In genomic region chr21:28516996-28517592, GRCh38 we compare ENCODE assay signal across 8 cellular contexts.
DNase-seq lines count a peak whose midpoint lies in the region; ATAC-seq and TF ChIP-seq lines count a peak whose summit lies in the region.

No MANE protein-coding gene starts in this region.

- TF ChIP-seq CTCF in Calu3 (IDR thresholded peaks at IDR 0.05; ENCODE audit: unreplicated experiment): peak; percentile 52
- peak; percentile 79 for TF ChIP-seq CTCF in OCI-LY3 (IDR thresholded peaks at IDR 0.05; ENCODE audit: low read depth, low read length)
- TF ChIP-seq CTCF in gastroesophageal sphincter (IDR thresholded peaks at IDR 0.05): peak in 3 of 4 experiments; percentile 20 to 67 (median 27)
- peak; percentile 48 for TF ChIP-seq CTCF in parathyroid adenoma (IDR thresholded peaks at IDR 0.05)

- no peaks in the 10 kb centered on the region for H3K9me3 ChIP-seq in OCI-LY3 (ENCODE audit: insufficient read depth, low read length)
- no peaks in the 10 kb centered on the region for H3K9me3 ChIP-seq in gastroesophageal sphincter
- H3K9me3 ChIP-seq in parathyroid adenoma (ENCODE audit: control insufficient read depth, low read length): no peaks in the 10 kb centered on the region

- H3K4me1 ChIP-seq in OCI-LY3 (ENCODE audit: low read length) (peaks cover 14% of the 10 kb centered on the region), gastroesophageal sphincter (peaks cover 0 to 32% (median 3%) of the 10 kb centered on the region in 3 donors), parathyroid adenoma (no peaks in the 10 kb centered on the region)

- intact Hi-C loops in Calu3 (cut with micrococcal nuclease; ENCODE audit: unreplicated experiment): loop anchor here (1.0 kb wide), 1 partner anchor 228 kb away; no protein-coding TSS in a partner anchor

- H3K36me3 ChIP-seq in OCI-LY3 (replicated peaks; ENCODE audit: low read depth, low read length) (no peaks in the 10 kb centered on the region), gastroesophageal sphincter (no peaks in the 10 kb centered on the region), parathyroid adenoma (ENCODE audit: control insufficient read depth, insufficient read depth, low read length) (no peaks in the 10 kb centered on the region)

- no peaks in the 10 kb centered on the region for H4K20me1 ChIP-seq in OCI-LY3 (ENCODE audit: insufficient read depth, low read length)

- WGBS in gastroesophageal sphincter (ENCODE audit: low coverage in 1 of 2), 2 donors: 64 to 80% methylated on average over 5 of the region's 6 CpGs

- peak overlapping the region; percentile 84; the same call in 1 of the 2 replicates for H2AFZ ChIP-seq in OCI-LY3 (ENCODE audit: low read depth, low read length)
- peak overlapping the region; percentile 68 for H2AFZ ChIP-seq in parathyroid adenoma

- no peaks in the 10 kb centered on the region for H3K27me3 ChIP-seq in OCI-LY3 (ENCODE audit: low read depth, low read length)
- no peaks in the 10 kb centered on the region for H3K27me3 ChIP-seq in gastroesophageal sphincter
- H3K27me3 ChIP-seq in parathyroid adenoma (ENCODE audit: control insufficient read depth, insufficient read depth, low read length): no peaks in the 10 kb centered on the region

- no peak for TF ChIP-seq EP300 in gastroesophageal sphincter (IDR thresholded peaks at IDR 0.05)

- no TSS peak for BruUV-seq in Calu3 (replicated peaks; lab: Mats Ljungman, UMichigan)

- no peaks in the 10 kb centered on the region for H3K27me3 Mint-ChIP-seq in Calu3 (ENCODE audit: unreplicated experiment)

- H3K4me3 Mint-ChIP-seq in Calu3 (ENCODE audit: low read depth, unreplicated experiment): no peak overlapping the region

- H3K27ac Mint-ChIP-seq in Calu3 (ENCODE audit: unreplicated experiment): no peak overlapping the region

- H3K36me3 Mint-ChIP-seq in Calu3 (ENCODE audit: insufficient read depth, unreplicated experiment): no peaks in the 10 kb centered on the region

- H3K4me1 Mint-ChIP-seq in Calu3 (ENCODE audit: low read depth, unreplicated experiment): no peaks in the 10 kb centered on the region

- TF ChIP-seq POLR2A in gastroesophageal sphincter (IDR thresholded peaks at IDR 0.05): no peak

- H3K4me3 ChIP-seq in OCI-LY3 (ENCODE audit: low read length) (peak overlapping the region; percentile 61), gastroesophageal sphincter (no peak overlapping the region), parathyroid adenoma (ENCODE audit: low read depth, low read length) (no peak overlapping the region)

- H3K9me3 Mint-ChIP-seq in Calu3 (ENCODE audit: low read depth, unreplicated experiment): no peaks in the 10 kb centered on the region

- H3K27ac ChIP-seq in OCI-LY3 (ENCODE audit: low read length) (no peak overlapping the region), gastroesophageal sphincter (no peak overlapping the region), parathyroid adenoma (no peak overlapping the region)

- no peaks in the 10 kb centered on the region for H3K79me2 ChIP-seq in OCI-LY3 (ENCODE audit: low read length)
- no peaks in the 10 kb centered on the region for H3K79me2 ChIP-seq in parathyroid adenoma

- peak; percentile 75 for DNase-seq in Calu3
- peak; percentile 74 to 76 for DNase-seq in activated T-cell treated with anti-CD3 and anti-CD28 coated beads, Interleukin-2, amount 50 U/mL, for 48 hours
- DNase-seq in ureter (ENCODE audit: low spot score): peak; percentile 63

- peak overlapping the region; percentile 68 for H3K4me2 ChIP-seq in OCI-LY3 (ENCODE audit: low read length)
- no peak overlapping the region for H3K4me2 ChIP-seq in parathyroid adenoma (ENCODE audit: low read length)

- ATAC-seq in GM19467 (IDR thresholded peaks at IDR 0.05; ENCODE audit: unreplicated experiment) (peak; percentile 98), HG03469 (IDR thresholded peaks at IDR 0.05; ENCODE audit: unreplicated experiment) (peak; percentile 96), gastroesophageal sphincter (peak; percentile 44)

- 0 out of 2 replicates have a peak overlapping the region, but pooled peaks have one; percentile 21 for H3K9ac ChIP-seq in OCI-LY3 (ENCODE audit: low read length)
- H3K9ac ChIP-seq in parathyroid adenoma: no peak overlapping the region

- CTCF ChIA-PET in Calu3 (lab: Charles Lee): interaction anchor here (2.3 kb wide), 1 partner anchor 228 kb away, joined by 23 read pairs; no protein-coding TSS in a partner anchor

Comparison
In these comparisons a context has a peak if more than half of its experiments do, and no peak if none do; other contexts are left out.
1. CTCF ChIP-seq: peak in every context shown above with its lines; median percentile 79 in OCI-LY3; 52 in Calu3; 48 in parathyroid adenoma; 27 in gastroesophageal sphincter.
2. ATAC-seq: peak in every context shown above with its lines; median percentile 98 in GM19467; 96 in HG03469; 44 in gastroesophageal sphincter.